ENCODE assay signal across 1 cellular context in the genomic region with DNA sequence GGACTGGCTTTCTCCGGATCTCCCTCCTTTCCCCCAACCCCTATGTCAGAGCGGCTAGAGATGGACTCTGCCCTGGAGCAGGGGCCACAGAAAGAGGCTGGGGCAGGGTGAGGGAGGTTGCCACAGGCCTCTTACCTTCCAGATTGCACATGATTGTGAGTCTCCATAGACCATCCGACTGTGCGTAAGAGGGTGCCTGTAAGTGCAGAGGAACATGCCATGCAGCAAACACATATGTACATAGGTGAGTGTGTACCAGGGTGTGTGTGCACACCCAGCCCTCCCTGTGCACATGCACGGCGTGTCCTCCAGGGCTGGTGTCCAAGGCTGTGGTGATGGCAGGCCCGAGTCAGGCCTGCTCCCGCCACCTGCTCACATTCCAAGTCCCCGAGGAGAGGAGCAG.
TF ChIP-seq lines count a peak whose summit lies in the region.

No MANE protein-coding gene starts in this region.

TF ChIP-seq in HepG2, 621 proteins besides CTCF, POLR2A, EP300 and RAD21 (continued from another document and continues in another):
- TF ChIP-seq, protein P1, sequence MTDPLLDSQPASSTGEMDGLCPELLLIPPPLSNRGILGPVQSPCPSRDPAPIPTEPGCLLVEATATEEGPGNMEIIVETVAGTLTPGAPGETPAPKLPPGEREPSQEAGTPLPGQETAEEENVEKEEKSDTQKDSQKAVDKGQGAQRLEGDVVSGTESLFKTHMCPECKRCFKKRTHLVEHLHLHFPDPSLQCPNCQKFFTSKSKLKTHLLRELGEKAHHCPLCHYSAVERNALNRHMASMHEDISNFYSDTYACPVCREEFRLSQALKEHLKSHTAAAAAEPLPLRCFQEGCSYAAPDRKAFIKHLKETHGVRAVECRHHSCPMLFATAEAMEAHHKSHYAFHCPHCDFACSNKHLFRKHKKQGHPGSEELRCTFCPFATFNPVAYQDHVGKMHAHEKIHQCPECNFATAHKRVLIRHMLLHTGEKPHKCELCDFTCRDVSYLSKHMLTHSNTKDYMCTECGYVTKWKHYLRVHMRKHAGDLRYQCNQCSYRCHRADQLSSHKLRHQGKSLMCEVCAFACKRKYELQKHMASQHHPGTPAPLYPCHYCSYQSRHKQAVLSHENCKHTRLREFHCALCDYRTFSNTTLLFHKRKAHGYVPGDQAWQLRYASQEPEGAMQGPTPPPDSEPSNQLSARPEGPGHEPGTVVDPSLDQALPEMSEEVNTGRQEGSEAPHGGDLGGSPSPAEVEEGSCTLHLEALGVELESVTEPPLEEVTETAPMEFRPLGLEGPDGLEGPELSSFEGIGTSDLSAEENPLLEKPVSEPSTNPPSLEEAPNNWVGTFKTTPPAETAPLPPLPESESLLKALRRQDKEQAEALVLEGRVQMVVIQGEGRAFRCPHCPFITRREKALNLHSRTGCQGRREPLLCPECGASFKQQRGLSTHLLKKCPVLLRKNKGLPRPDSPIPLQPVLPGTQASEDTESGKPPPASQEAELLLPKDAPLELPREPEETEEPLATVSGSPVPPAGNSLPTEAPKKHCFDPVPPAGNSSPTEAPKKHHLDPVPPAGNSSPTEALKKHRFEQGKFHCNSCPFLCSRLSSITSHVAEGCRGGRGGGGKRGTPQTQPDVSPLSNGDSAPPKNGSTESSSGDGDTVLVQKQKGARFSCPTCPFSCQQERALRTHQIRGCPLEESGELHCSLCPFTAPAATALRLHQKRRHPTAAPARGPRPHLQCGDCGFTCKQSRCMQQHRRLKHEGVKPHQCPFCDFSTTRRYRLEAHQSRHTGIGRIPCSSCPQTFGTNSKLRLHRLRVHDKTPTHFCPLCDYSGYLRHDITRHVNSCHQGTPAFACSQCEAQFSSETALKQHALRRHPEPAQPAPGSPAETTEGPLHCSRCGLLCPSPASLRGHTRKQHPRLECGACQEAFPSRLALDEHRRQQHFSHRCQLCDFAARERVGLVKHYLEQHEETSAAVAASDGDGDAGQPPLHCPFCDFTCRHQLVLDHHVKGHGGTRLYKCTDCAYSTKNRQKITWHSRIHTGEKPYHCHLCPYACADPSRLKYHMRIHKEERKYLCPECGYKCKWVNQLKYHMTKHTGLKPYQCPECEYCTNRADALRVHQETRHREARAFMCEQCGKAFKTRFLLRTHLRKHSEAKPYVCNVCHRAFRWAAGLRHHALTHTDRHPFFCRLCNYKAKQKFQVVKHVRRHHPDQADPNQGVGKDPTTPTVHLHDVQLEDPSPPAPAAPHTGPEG (CRISPR knock-in tag; IDR thresholded peaks at IDR 0.05): no peak
- TF ChIP-seq ZNF160 (CRISPR knock-in tag; IDR thresholded peaks at IDR 0.05) (no peak), KDM2A (CRISPR knock-in tag; IDR thresholded peaks at IDR 0.05; ENCODE audit: borderline replicate concordance, low read depth) (0 out of 2 replicates have a peak, but pooled peaks have one; percentile 31), TBL1XR1 (IDR thresholded peaks at IDR 0.05; ENCODE audit: borderline replicate concordance, low read length, partially characterized antibody) (no peak), SUZ12 (IDR thresholded peaks at IDR 0.05; ENCODE audit: low read depth, low read length) (no peak), SYNCRIP (IDR thresholded peaks at IDR 0.05; ENCODE audit: insufficient read depth, low read depth, low read length) (no peak), MBNL3 (CRISPR knock-in tag; conservative IDR thresholded peaks at IDR 0.05) (no peak), ZNF264 (CRISPR knock-in tag; IDR thresholded peaks at IDR 0.05) (peak; percentile 54; the same call in 1 of the 2 replicates), ARNT (IDR thresholded peaks at IDR 0.05) (no peak), DPF2 (CRISPR knock-in tag; IDR thresholded peaks at IDR 0.05; ENCODE audit: borderline replicate concordance, low read depth) (no peak), CEBPG (CRISPR knock-in tag; IDR thresholded peaks at IDR 0.05) (peak; percentile 45; the same call in 1 of the 2 replicates), MTF2 (CRISPR knock-in tag; IDR thresholded peaks at IDR 0.05; ENCODE audit: borderline replicate concordance) (no peak), YEATS4 (CRISPR knock-in tag; IDR thresholded peaks at IDR 0.05; ENCODE audit: borderline replicate concordance) (no peak), ZNF567 (CRISPR knock-in tag; IDR thresholded peaks at IDR 0.05; ENCODE audit: borderline replicate concordance) (no peak), NFIC (IDR thresholded peaks at IDR 0.05; ENCODE audit: low read length) (no peak), SRSF1 (optimal IDR thresholded peaks at IDR 0.05; ENCODE audit: low read depth, low read length) (no peak), ZNF678 (CRISPR knock-in tag; IDR thresholded peaks at IDR 0.05) (no peak), ZNF329 (CRISPR knock-in tag; IDR thresholded peaks at IDR 0.05; ENCODE audit: low read depth) (no peak), ZNF672 (CRISPR knock-in tag; IDR thresholded peaks at IDR 0.05) (no peak), FOSL1 (CRISPR knock-in tag; IDR thresholded peaks at IDR 0.05; ENCODE audit: borderline replicate concordance) (no peak), ZNF816 (CRISPR knock-in tag; IDR thresholded peaks at IDR 0.05; ENCODE audit: borderline replicate concordance) (no peak), ZNF747 (CRISPR knock-in tag; IDR thresholded peaks at IDR 0.05; ENCODE audit: borderline replicate concordance) (0 out of 2 replicates have a peak, but pooled peaks have one; percentile 59), ZNF660 (CRISPR knock-in tag; IDR thresholded peaks at IDR 0.05; ENCODE audit: borderline replicate concordance, low read depth) (no peak), KAT2B (IDR thresholded peaks at IDR 0.05; ENCODE audit: borderline replicate concordance, low read depth, low read length) (no peak), GABPB1 (CRISPR knock-in tag; IDR thresholded peaks at IDR 0.05) (peak; percentile 36; the same call in 1 of the 2 replicates), HMGA1 (CRISPR knock-in tag; conservative IDR thresholded peaks at IDR 0.05) (no peak), ZNF333 (CRISPR knock-in tag; IDR thresholded peaks at IDR 0.05; ENCODE audit: borderline replicate concordance) (no peak), ZNF501 (CRISPR knock-in tag; IDR thresholded peaks at IDR 0.05) (no peak), ZNF543 (CRISPR knock-in tag; IDR thresholded peaks at IDR 0.05) (0 out of 2 replicates have a peak, but pooled peaks have one; percentile 51), SMAD9 (CRISPR knock-in tag; IDR thresholded peaks at IDR 0.05) (no peak), U2AF1 (optimal IDR thresholded peaks at IDR 0.05; ENCODE audit: low read depth, low read length) (no peak), ZNF484 (CRISPR knock-in tag; IDR thresholded peaks at IDR 0.05; ENCODE audit: borderline replicate concordance, low read depth) (no peak), RXRB (CRISPR knock-in tag; IDR thresholded peaks at IDR 0.05; ENCODE audit: borderline replicate concordance) (peak; percentile 22; the same call in 1 of the 2 replicates), ZSCAN20 (CRISPR knock-in tag; IDR thresholded peaks at IDR 0.05; ENCODE audit: borderline replicate concordance) (no peak)
- TF ChIP-seq, protein P2, sequence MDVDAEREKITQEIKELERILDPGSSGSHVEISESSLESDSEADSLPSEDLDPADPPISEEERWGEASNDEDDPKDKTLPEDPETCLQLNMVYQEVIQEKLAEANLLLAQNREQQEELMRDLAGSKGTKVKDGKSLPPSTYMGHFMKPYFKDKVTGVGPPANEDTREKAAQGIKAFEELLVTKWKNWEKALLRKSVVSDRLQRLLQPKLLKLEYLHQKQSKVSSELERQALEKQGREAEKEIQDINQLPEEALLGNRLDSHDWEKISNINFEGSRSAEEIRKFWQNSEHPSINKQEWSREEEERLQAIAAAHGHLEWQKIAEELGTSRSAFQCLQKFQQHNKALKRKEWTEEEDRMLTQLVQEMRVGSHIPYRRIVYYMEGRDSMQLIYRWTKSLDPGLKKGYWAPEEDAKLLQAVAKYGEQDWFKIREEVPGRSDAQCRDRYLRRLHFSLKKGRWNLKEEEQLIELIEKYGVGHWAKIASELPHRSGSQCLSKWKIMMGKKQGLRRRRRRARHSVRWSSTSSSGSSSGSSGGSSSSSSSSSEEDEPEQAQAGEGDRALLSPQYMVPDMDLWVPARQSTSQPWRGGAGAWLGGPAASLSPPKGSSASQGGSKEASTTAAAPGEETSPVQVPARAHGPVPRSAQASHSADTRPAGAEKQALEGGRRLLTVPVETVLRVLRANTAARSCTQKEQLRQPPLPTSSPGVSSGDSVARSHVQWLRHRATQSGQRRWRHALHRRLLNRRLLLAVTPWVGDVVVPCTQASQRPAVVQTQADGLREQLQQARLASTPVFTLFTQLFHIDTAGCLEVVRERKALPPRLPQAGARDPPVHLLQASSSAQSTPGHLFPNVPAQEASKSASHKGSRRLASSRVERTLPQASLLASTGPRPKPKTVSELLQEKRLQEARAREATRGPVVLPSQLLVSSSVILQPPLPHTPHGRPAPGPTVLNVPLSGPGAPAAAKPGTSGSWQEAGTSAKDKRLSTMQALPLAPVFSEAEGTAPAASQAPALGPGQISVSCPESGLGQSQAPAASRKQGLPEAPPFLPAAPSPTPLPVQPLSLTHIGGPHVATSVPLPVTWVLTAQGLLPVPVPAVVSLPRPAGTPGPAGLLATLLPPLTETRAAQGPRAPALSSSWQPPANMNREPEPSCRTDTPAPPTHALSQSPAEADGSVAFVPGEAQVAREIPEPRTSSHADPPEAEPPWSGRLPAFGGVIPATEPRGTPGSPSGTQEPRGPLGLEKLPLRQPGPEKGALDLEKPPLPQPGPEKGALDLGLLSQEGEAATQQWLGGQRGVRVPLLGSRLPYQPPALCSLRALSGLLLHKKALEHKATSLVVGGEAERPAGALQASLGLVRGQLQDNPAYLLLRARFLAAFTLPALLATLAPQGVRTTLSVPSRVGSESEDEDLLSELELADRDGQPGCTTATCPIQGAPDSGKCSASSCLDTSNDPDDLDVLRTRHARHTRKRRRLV (CRISPR knock-in tag; IDR thresholded peaks at IDR 0.05): no peak
- TF ChIP-seq, protein P3, sequence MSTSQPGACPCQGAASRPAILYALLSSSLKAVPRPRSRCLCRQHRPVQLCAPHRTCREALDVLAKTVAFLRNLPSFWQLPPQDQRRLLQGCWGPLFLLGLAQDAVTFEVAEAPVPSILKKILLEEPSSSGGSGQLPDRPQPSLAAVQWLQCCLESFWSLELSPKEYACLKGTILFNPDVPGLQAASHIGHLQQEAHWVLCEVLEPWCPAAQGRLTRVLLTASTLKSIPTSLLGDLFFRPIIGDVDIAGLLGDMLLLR (CRISPR knock-in tag; IDR thresholded peaks at IDR 0.05): no peak
- TF ChIP-seq, protein P4, sequence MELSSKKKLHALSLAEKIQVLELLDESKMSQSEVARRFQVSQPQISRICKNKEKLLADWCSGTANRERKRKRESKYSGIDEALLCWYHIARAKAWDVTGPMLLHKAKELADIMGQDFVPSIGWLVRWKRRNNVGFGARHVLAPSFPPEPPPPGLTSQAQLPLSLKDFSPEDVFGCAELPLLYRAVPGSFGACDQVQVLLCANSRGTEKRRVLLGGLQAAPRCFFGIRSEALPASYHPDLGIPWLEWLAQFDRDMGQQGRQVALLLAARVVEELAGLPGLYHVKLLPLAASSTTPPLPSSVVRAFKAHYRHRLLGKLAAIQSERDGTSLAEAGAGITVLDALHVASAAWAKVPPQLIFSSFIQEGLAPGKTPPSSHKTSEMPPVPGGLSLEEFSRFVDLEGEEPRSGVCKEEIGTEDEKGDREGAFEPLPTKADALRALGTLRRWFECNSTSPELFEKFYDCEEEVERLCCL (CRISPR knock-in tag; IDR thresholded peaks at IDR 0.05; ENCODE audit: borderline replicate concordance): no peak
- TF ChIP-seq, protein P5, sequence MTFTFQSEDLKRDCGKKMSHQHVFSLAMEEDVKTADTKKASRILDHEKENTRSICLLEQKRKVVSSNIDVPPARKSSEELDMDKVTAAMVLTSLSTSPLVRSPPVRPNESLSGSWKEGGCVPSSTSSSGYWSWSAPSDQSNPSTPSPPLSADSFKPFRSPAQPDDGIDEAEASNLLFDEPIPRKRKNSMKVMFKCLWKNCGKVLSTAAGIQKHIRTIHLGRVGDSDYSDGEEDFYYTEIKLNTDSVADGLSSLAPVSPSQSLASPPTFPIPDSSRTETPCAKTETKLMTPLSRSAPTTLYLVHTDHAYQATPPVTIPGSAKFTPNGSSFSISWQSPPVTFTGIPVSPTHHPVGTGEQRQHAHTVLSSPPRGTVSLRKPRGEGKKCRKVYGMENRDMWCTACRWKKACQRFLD (CRISPR knock-in tag; IDR thresholded peaks at IDR 0.05; ENCODE audit: borderline replicate concordance): 0 out of 2 replicates have a peak, but pooled peaks have one; percentile 48
- TF ChIP-seq, protein P6, sequence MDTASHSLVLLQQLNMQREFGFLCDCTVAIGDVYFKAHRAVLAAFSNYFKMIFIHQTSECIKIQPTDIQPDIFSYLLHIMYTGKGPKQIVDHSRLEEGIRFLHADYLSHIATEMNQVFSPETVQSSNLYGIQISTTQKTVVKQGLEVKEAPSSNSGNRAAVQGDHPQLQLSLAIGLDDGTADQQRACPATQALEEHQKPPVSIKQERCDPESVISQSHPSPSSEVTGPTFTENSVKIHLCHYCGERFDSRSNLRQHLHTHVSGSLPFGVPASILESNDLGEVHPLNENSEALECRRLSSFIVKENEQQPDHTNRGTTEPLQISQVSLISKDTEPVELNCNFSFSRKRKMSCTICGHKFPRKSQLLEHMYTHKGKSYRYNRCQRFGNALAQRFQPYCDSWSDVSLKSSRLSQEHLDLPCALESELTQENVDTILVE (CRISPR knock-in tag; IDR thresholded peaks at IDR 0.05): no peak
- TF ChIP-seq, protein P7, sequence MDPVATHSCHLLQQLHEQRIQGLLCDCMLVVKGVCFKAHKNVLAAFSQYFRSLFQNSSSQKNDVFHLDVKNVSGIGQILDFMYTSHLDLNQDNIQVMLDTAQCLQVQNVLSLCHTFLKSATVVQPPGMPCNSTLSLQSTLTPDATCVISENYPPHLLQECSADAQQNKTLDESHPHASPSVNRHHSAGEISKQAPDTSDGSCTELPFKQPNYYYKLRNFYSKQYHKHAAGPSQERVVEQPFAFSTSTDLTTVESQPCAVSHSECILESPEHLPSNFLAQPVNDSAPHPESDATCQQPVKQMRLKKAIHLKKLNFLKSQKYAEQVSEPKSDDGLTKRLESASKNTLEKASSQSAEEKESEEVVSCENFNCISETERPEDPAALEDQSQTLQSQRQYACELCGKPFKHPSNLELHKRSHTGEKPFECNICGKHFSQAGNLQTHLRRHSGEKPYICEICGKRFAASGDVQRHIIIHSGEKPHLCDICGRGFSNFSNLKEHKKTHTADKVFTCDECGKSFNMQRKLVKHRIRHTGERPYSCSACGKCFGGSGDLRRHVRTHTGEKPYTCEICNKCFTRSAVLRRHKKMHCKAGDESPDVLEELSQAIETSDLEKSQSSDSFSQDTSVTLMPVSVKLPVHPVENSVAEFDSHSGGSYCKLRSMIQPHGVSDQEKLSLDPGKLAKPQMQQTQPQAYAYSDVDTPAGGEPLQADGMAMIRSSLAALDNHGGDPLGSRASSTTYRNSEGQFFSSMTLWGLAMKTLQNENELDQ (CRISPR knock-in tag; IDR thresholded peaks at IDR 0.05; ENCODE audit: borderline replicate concordance): peak; percentile 80; the same call in 1 of the 2 replicates
